Comparison of ENCODE assay signal across 1 cellular context in the genomic region with DNA sequence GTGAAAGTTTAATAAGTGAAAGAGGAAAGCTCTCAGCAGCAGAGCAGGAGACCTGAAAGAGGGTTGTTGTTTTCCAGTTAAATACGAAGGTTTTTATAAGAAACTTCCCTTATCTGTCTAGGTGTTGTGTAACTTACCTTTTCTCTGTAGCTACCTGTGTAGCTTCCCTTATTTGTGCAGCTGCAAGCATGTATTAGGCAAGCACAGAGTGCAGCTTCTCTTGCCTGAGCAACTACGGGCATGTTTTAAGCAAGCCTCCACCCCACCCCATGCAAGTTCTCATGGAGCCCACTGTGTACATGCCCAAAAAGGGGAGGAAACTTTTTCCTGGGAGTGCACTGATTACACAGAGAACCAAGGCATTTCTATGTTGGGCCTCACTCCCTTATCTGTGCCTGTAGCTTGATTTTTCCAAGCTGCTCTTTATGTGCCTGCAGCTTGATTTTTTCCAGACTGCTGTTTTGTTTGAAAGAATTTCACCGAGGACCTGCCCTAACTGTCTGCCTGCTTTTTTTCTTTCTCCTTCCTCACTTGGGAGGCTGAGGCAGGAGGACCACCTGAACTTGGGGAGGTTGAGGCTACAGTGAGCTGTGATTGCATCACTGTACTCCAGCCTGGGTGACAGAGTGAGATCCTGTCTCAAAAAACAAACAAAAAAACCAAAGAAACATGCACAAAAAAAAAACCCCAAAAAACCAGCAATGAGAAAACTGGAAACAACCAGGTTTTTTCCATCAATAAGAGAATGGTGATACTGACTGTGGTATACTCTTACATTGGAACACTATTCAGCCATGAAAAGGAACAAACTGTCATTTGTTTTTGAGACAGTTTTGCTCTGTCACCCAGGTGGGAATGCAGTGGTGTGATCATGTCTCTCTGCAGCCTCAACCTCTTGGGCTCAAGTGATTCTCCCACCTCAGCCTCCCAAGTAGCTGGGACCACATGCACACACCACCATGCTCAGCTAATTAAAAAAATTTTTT.
TF ChIP-seq lines count a peak whose summit lies in the region.

No MANE protein-coding gene starts in this region.

TF ChIP-seq in HepG2, 621 proteins besides CTCF, POLR2A, EP300 and RAD21:
- peak; percentile 24; the same call in 1 of the 2 replicates for TF ChIP-seq CEBPG (CRISPR knock-in tag; IDR thresholded peaks at IDR 0.05)
- TF ChIP-seq, protein P1, sequence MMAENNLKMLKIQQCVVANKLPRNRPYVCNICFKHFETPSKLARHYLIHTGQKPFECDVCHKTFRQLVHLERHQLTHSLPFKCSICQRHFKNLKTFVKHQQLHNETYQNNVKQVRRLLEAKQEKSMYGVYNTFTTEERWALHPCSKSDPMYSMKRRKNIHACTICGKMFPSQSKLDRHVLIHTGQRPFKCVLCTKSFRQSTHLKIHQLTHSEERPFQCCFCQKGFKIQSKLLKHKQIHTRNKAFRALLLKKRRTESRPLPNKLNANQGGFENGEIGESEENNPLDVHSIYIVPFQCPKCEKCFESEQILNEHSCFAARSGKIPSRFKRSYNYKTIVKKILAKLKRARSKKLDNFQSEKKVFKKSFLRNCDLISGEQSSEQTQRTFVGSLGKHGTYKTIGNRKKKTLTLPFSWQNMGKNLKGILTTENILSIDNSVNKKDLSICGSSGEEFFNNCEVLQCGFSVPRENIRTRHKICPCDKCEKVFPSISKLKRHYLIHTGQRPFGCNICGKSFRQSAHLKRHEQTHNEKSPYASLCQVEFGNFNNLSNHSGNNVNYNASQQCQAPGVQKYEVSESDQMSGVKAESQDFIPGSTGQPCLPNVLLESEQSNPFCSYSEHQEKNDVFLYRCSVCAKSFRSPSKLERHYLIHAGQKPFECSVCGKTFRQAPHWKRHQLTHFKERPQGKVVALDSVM (CRISPR knock-in tag; IDR thresholded peaks at IDR 0.05): peak; percentile 54; the same call in 1 of the 2 replicates
